ENCODE assay signal across 8 cellular contexts in the genomic region with DNA sequence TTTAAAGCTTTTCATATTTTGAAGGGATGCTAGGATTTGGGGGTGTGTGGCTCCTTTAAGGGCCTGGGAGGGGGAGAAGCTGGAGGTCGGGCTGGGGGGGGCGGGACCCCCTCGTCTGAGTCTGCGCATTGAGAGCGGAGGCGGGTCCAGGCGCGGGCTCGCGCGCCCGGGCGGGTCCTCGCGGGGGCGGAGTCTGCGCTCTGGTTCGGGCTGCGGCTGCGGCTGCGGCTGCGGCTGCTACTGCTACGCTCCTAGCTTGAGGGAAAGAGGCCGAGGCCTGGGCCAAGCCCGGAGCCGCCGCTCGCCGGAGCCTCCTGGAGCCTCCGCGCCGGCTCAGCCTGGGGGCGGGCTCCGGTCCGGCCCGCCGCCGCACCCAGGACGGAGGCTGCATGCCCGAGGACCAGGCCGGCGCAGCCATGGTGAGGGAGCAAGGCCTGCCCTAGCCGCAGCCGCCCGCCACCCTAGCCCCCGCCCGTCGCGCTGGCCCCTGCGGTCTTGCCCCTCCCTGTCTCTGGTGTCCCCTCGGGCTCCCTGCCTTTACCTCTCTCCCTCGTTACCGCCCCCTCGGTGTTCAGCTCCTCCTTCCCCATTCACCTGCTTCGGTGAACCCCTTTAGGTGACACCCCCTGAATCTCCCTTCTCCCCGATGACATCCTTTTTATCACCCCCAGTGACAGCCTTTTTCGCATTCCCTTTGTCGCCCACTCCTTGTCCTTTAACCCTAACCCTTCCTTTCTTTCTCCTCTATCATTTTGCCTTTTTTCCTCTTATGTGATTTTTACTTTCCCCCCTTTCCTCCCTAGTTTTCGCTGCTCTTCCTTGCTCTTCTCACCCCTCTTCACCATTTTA. TPM values are rescaled to one million over a fixed set of nuclear protein-coding genes. Genes with fewer than 3 reads are reported as not detected.
A peak's percentile ranks its signal among the peaks of the same experiment; 100 is the strongest.
DNase-seq lines count a peak whose midpoint lies in the region; ATAC-seq and TF ChIP-seq lines count a peak whose summit lies in the region.

TSS of gene ZYG11B (plus strand) at position 189 of the 849 bp plus-strand sequence. CDS start at position 390, 201 bp downstream.

- H3K4me3 ChIP-seq in KMS-11 (IDR thresholded peaks at IDR 0.05; ENCODE audit: insufficient read depth, low read depth, low read length) (no peak within 1 kb of the TSS), Panc1 (ENCODE audit: low read depth in 2 of 2, low read length in 2 of 2) (peak within 1 kb of the TSS; percentile 92 to 98), muscle layer of duodenum (ENCODE audit: low read depth in 1 of 2, low read length in 2 of 2) (peak within 1 kb of the TSS; percentile 96 to 97)

- BruUV-seq in Panc1 (replicated peaks; lab: Mats Ljungman, UMichigan) = no TSS peak

- no peak within 1 kb of the TSS for H3K27ac ChIP-seq in KMS-11
- H3K27ac ChIP-seq in Panc1 (ENCODE audit: low read length) = peak within 1 kb of the TSS; percentile 96
- H3K27ac ChIP-seq in muscle layer of duodenum (ENCODE audit: low read length) = peak within 1 kb of the TSS; percentile 90

- H3K27me3 Mint-ChIP-seq in activated T-cell treated with anti-CD3 and anti-CD28 coated beads, Interleukin-2, amount 50 U/mL, for 4 hours (ENCODE audit: low read depth) = peaks cover 3% of the 10 kb centered on the region

- H3K27me3 ChIP-seq in KMS-11 (ENCODE audit: insufficient read depth, low read depth) = no peaks in the 10 kb centered on the region
- H3K27me3 ChIP-seq in Panc1 (ENCODE audit: control insufficient read depth, insufficient read depth, low read length) = no peaks in the 10 kb centered on the region
- H3K27me3 ChIP-seq in muscle layer of duodenum (ENCODE audit: low read depth, low read length) = no peaks in the 10 kb centered on the region

- H3K4me2 ChIP-seq in KMS-11 = peak within 1 kb of the TSS; percentile 99

- peak; percentile 96 for DNase-seq in DMS53 (lab: John Stamatoyannopoulos, UW)
- peak; percentile 38 for DNase-seq in Panc1 (ENCODE audit: low read depth, low spot score)
- DNase-seq in activated T-cell treated with anti-CD3 and anti-CD28 coated beads, Interleukin-2, amount 50 U/mL, for 4 hours = peak; percentile 89
- DNase-seq in stimulated activated CD8-positive, alpha-beta memory T cell treated with anti-CD3 and anti-CD28 coated beads, Interleukin-7, amount 100 ng/mL, for 4 hours (ENCODE audit: low read depth in 2 of 2) = peak; percentile 72 to 86

- in situ Hi-C loops in Panc1 (cut with HindIII; ENCODE audit: low pct_unique_long_range_greater_than_20kb, low sequenced_read_pairs) = no loop called here

- H4K20me1 ChIP-seq in KMS-11 (ENCODE audit: insufficient read depth) = no peaks in the 10 kb centered on the region

- H3K9me3 Mint-ChIP-seq in activated T-cell treated with anti-CD3 and anti-CD28 coated beads, Interleukin-2, amount 50 U/mL, for 4 hours = no peaks in the 10 kb centered on the region

- H2AFZ ChIP-seq in KMS-11 (ENCODE audit: low read depth) = peak within 1 kb of the TSS; percentile 99

- intact Hi-C loops in Panc1 (cut with micrococcal nuclease; ENCODE audit: unreplicated experiment) = no loop called here

- H3K36me3 Mint-ChIP-seq in activated T-cell treated with anti-CD3 and anti-CD28 coated beads, Interleukin-2, amount 50 U/mL, for 4 hours (ENCODE audit: insufficient read depth) = peaks cover 3% of the 10 kb centered on the region

- TF ChIP-seq CTCF in KMS-11 (conservative IDR thresholded peaks at IDR 0.05; ENCODE audit: low read depth, low read length) (no peak), Panc1 (IDR thresholded peaks at IDR 0.05) (no peak)

- H3K36me3 ChIP-seq in KMS-11 (ENCODE audit: insufficient read depth) (no peaks in the 10 kb centered on the region), Panc1 (ENCODE audit: control insufficient read depth, insufficient read depth, low read length) (no peaks in the 10 kb centered on the region), muscle layer of duodenum (ENCODE audit: control insufficient read depth in 1 of 2, insufficient read depth in 2 of 2, low read length in 2 of 2) (no peaks in the 10 kb centered on the region)

- H3K4me1 ChIP-seq in KMS-11 (ENCODE audit: low read depth, poor library complexity, severe bottlenecking) (peaks cover 19% of the 10 kb centered on the region), Panc1 (ENCODE audit: control insufficient read depth, insufficient read depth, low read length) (peaks cover 9% of the 10 kb centered on the region), muscle layer of duodenum (ENCODE audit: control insufficient read depth in 1 of 2, insufficient read depth in 2 of 2, low read length in 2 of 2) (peaks cover 0 to 14% of the 10 kb centered on the region in 2 donors)

- H3K79me2 ChIP-seq in KMS-11 (ENCODE audit: insufficient read depth, low read depth) = no peaks in the 10 kb centered on the region

- H3K4me1 Mint-ChIP-seq in activated T-cell treated with anti-CD3 and anti-CD28 coated beads, Interleukin-2, amount 50 U/mL, for 4 hours (ENCODE audit: low read depth) = peaks cover 36% of the 10 kb centered on the region

- peak within 1 kb of the TSS; percentile 90 for H3K4me3 Mint-ChIP-seq in activated T-cell treated with anti-CD3 and anti-CD28 coated beads, Interleukin-2, amount 50 U/mL, for 4 hours

- peak; percentile 91 for ATAC-seq in GM21737 (IDR thresholded peaks at IDR 0.05; ENCODE audit: unreplicated experiment)
- ATAC-seq in Panc1 = peak; percentile 98
- peak; percentile 96 to 97 for ATAC-seq in activated T-cell treated with anti-CD3 and anti-CD28 coated beads, Interleukin-2, amount 50 U/mL, for 4 hours
- ATAC-seq in esophagus mucosa = peak; percentile 96

- H3K9me3 ChIP-seq in Panc1 (ENCODE audit: control insufficient read depth, insufficient read depth, low read depth, low read length) = no peaks in the 10 kb centered on the region
- H3K9me3 ChIP-seq in muscle layer of duodenum (ENCODE audit: control insufficient read depth in 1 of 2, low read length in 2 of 2) = no peaks in the 10 kb centered on the region

- CTCF ChIA-PET in Panc1 (lab: Charles Lee) = interaction anchor here (0.6 to 0.8 kb wide), 2 partner anchors 25 to 1010 kb away, joined by 3 to 13 read pairs; no protein-coding TSS in a partner anchor

- peak within 1 kb of the TSS; percentile 56; the same call in 1 of the 2 replicates for H3K9ac ChIP-seq in KMS-11

- POLR2A ChIA-PET in Panc1 (lab: Charles Lee) = no interaction called here

RNA-seq across cellular contexts. Expression of gene ZYG11B, which starts in this region (rescaled TPM):
- total RNA-seq in Panc1 (2021; ENCODE audit: unreplicated experiment) = 30.7 TPM
- polyA plus RNA-seq in Panc1 (2012; ENCODE audit: insufficient read length) = 6.8 TPM
- total RNA-seq in activated T-cell treated with anti-CD3 and anti-CD28 coated beads, Interleukin-2, amount 50 U/mL, for 4 hours = 1 to 10 TPM; 7.7 to 9.2 (median 7.7) TPM
- total RNA-seq in esophagus mucosa = 13.2 TPM

Comparison
In these comparisons a context has a peak if more than half of its experiments do, and no peak if none do; other contexts are left out.
1. DNase-seq: peak in every context shown above with its lines; median percentile 96 in DMS53; 89 in activated T-cell treated with anti-CD3 and anti-CD28 coated beads, Interleukin-2, amount 50 U/mL, for 4 hours; 79 in stimulated activated CD8-positive, alpha-beta memory T cell treated with anti-CD3 and anti-CD28 coated beads, Interleukin-7, amount 100 ng/mL, for 4 hours; 38 in Panc1.